In the genomic region with DNA sequence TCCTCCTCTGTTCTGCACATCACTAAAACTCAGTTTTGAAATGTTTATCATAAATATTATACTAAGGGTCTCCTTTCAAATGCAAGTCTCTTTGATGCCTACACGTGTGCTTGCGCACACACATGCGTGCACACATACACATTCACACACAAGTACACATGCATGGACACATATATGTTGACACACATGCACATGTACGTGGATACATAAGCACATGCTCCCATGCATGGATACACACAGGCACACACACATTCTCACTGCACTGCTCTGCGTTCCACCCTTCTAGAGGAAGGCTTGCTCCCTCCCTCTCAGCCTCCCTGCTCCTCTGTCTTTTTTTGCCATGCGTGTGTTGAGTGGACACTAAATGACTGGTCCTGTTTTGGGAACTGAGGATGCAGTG, we compare ENCODE assay signal across 2 cellular contexts.
TF ChIP-seq lines count a peak whose summit lies in the region.

No MANE protein-coding gene starts in this region.

TF ChIP-seq in H1, 55 proteins besides CTCF, POLR2A, EP300 and RAD21:
- TF ChIP-seq, protein P1, sequence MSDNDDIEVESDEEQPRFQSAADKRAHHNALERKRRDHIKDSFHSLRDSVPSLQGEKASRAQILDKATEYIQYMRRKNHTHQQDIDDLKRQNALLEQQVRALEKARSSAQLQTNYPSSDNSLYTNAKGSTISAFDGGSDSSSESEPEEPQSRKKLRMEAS (IDR thresholded peaks at IDR 0.05), result no peak
- no peak for TF ChIP-seq ASH2L (IDR thresholded peaks at IDR 0.05; ENCODE audit: low read length)
- TF ChIP-seq, protein P2, sequence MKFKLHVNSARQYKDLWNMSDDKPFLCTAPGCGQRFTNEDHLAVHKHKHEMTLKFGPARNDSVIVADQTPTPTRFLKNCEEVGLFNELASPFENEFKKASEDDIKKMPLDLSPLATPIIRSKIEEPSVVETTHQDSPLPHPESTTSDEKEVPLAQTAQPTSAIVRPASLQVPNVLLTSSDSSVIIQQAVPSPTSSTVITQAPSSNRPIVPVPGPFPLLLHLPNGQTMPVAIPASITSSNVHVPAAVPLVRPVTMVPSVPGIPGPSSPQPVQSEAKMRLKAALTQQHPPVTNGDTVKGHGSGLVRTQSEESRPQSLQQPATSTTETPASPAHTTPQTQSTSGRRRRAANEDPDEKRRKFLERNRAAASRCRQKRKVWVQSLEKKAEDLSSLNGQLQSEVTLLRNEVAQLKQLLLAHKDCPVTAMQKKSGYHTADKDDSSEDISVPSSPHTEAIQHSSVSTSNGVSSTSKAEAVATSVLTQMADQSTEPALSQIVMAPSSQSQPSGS (IDR thresholded peaks at IDR 0.05; ENCODE audit: low read length), result no peak
- TF ChIP-seq POU5F1 (IDR thresholded peaks at IDR 0.05; ENCODE audit: low read depth, low read length), result no peak
- no peak for TF ChIP-seq BACH1 (IDR thresholded peaks at IDR 0.05; ENCODE audit: low read length)
- TF ChIP-seq KDM4A (IDR thresholded peaks at IDR 0.05; ENCODE audit: low read depth, low read length, severe bottlenecking), result no peak
- TF ChIP-seq SAP30 (IDR thresholded peaks at IDR 0.05; ENCODE audit: insufficient read depth, insufficient replicate concordance, low read length), result no peak
- TF ChIP-seq SRF (IDR thresholded peaks at IDR 0.05; ENCODE audit: low read depth, low read length), result no peak
- no peak for TF ChIP-seq SUZ12 (IDR thresholded peaks at IDR 0.05; ENCODE audit: low read length)
- no peak for TF ChIP-seq PHF8 (conservative IDR thresholded peaks at IDR 0.05; ENCODE audit: low read depth, low read length)
- TF ChIP-seq NRF1 (IDR thresholded peaks at IDR 0.05; ENCODE audit: low read depth, low read length), result no peak
- TF ChIP-seq SIX5 (IDR thresholded peaks at IDR 0.05; ENCODE audit: low read depth, low read length), result no peak
- no peak for TF ChIP-seq HDAC6 (IDR thresholded peaks at IDR 0.05; ENCODE audit: low read depth, low read length)
- TF ChIP-seq, protein P3, sequence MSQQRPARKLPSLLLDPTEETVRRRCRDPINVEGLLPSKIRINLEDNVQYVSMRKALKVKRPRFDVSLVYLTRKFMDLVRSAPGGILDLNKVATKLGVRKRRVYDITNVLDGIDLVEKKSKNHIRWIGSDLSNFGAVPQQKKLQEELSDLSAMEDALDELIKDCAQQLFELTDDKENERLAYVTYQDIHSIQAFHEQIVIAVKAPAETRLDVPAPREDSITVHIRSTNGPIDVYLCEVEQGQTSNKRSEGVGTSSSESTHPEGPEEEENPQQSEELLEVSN (IDR thresholded peaks at IDR 0.05), result no peak
- no peak for TF ChIP-seq BRCA1 (IDR thresholded peaks at IDR 0.05; ENCODE audit: low read depth, low read length)
- no peak for TF ChIP-seq ZNF274 (IDR thresholded peaks at IDR 0.05; ENCODE audit: borderline replicate concordance, extremely low read depth, low read length)
- no peak for TF ChIP-seq SP4 (IDR thresholded peaks at IDR 0.05; ENCODE audit: low read length)
- TF ChIP-seq YY1 (IDR thresholded peaks at IDR 0.05; ENCODE audit: low read depth, low read length), result no peak
- no peak for TF ChIP-seq CBX8 (IDR thresholded peaks at IDR 0.05; ENCODE audit: borderline replicate concordance, low read depth, low read length)
- TF ChIP-seq SIN3A (conservative IDR thresholded peaks at IDR 0.05 in 1 of 2, IDR thresholded peaks at IDR 0.05 in 1 of 2; ENCODE audit: low read depth in 1 of 2, low read length in 2 of 2), result no peak

TF ChIP-seq in endothelial cell of umbilical vein, 7 proteins besides CTCF, POLR2A, EP300 and RAD21:
- TF ChIP-seq, protein P1 (IDR thresholded peaks at IDR 0.05; ENCODE audit: insufficient read depth, insufficient read length), result peak; percentile 31
- no peak for TF ChIP-seq EZH2 (IDR thresholded peaks at IDR 0.05; ENCODE audit: borderline replicate concordance, low read depth, low read length, severe bottlenecking)
- TF ChIP-seq GATA2 (IDR thresholded peaks at IDR 0.05; ENCODE audit: insufficient read depth, insufficient read length, low read depth, low read length), result no peak
- TF ChIP-seq FOS (IDR thresholded peaks at IDR 0.05; ENCODE audit: borderline replicate concordance, insufficient read depth, low read length), result no peak
- TF ChIP-seq JUN (IDR thresholded peaks at IDR 0.05; ENCODE audit: borderline replicate concordance, insufficient read depth, insufficient read length, low read depth), result no peak
